8 cellular contexts compared by ENCODE assay signal in the genomic region with DNA sequence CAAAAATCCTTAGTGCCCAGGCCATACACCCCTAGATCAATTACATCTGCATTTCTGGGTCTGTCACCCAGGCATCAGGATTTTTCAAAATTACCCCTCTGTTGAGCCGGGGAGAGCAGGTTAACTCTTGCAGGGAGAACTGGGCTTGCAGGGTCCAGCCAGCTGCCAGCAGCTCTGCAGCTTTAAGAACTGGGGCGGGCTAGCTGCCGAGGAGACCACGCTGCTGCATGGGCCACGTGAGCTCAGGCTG. TPM values are rescaled to one million over a fixed set of nuclear protein-coding genes. Genes with fewer than 3 reads are reported as not detected.
DNase-seq lines count a peak whose midpoint lies in the region; ATAC-seq and TF ChIP-seq lines count a peak whose summit lies in the region.

A gene with protein sequence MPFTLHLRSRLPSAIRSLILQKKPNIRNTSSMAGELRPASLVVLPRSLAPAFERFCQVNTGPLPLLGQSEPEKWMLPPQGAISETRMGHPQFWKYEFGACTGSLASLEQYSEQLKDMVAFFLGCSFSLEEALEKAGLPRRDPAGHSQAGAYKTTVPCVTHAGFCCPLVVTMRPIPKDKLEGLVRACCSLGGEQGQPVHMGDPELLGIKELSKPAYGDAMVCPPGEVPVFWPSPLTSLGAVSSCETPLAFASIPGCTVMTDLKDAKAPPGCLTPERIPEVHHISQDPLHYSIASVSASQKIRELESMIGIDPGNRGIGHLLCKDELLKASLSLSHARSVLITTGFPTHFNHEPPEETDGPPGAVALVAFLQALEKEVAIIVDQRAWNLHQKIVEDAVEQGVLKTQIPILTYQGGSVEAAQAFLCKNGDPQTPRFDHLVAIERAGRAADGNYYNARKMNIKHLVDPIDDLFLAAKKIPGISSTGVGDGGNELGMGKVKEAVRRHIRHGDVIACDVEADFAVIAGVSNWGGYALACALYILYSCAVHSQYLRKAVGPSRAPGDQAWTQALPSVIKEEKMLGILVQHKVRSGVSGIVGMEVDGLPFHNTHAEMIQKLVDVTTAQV (plus strand): TSS at position 245 of the 250 bp plus-strand sequence. CDS start 46,222 bp downstream, outside the sequence.

- H3K9ac ChIP-seq in neuronal stem cell (ENCODE audit: low read depth, low read length, poor library complexity): peak within 1 kb of the TSS; percentile 56

- H4K8ac ChIP-seq in neuronal stem cell (ENCODE audit: low read depth, low read length): peak within 1 kb of the TSS; percentile 4

- in situ Hi-C loops in G401 (cut with HindIII; ENCODE audit: low sequenced_read_pairs): no loop called here

- H3K4me1 Mint-ChIP-seq in activated T-cell treated with anti-CD3 and anti-CD28 coated beads, Interleukin-2, amount 50 U/mL, for 72 hours (ENCODE audit: low read depth): peaks cover 83% of the 10 kb centered on the region

- H2AK5ac ChIP-seq in neuronal stem cell (ENCODE audit: low read depth, low read length): peak within 1 kb of the TSS; percentile 9

- TF ChIP-seq RAD21 in Ishikawa (IDR thresholded peaks at IDR 0.05; ENCODE audit: low read depth): no peak

- intact Hi-C loops in head of caudate nucleus (cut with DNase I): no loop called here

- peak within 1 kb of the TSS; percentile 91 to 97 for H3K4me3 Mint-ChIP-seq in activated T-cell treated with anti-CD3 and anti-CD28 coated beads, Interleukin-2, amount 50 U/mL, for 72 hours

- H3K27me3 ChIP-seq in foreskin keratinocyte (no peaks in the 10 kb centered on the region), neuronal stem cell (ENCODE audit: control insufficient read depth in 3 of 3, insufficient read depth in 3 of 3, low read depth in 1 of 3, low read length in 3 of 3) (no peaks in the 10 kb centered on the region)

- no peaks in the 10 kb centered on the region for H3K36me3 ChIP-seq in neuronal stem cell (replicated peaks in 1 of 2; ENCODE audit: control insufficient read depth in 2 of 2, insufficient read depth in 2 of 2, low read length in 2 of 2)

- no peak for TF ChIP-seq EP300 in Ishikawa (IDR thresholded peaks at IDR 0.05; ENCODE audit: borderline replicate concordance)

- peak within 1 kb of the TSS; percentile 62 for H4K91ac ChIP-seq in neuronal stem cell (ENCODE audit: low read depth, low read length, poor library complexity)

- peak within 1 kb of the TSS; percentile 82 for H2AFZ ChIP-seq in neuronal stem cell (ENCODE audit: low read length)

- no peaks in the 10 kb centered on the region for H3K9me3 Mint-ChIP-seq in activated T-cell treated with anti-CD3 and anti-CD28 coated beads, Interleukin-2, amount 50 U/mL, for 72 hours

- peaks cover 14 to 23% of the 10 kb centered on the region in 2 donors for H3K36me3 Mint-ChIP-seq in activated T-cell treated with anti-CD3 and anti-CD28 coated beads, Interleukin-2, amount 50 U/mL, for 72 hours (ENCODE audit: insufficient read depth in 2 of 2)

- TF ChIP-seq CTCF in foreskin keratinocyte (conservative IDR thresholded peaks at IDR 0.05): no peak

- H3K4me1 ChIP-seq in foreskin keratinocyte: peaks cover 10% of the 10 kb centered on the region
- H3K4me1 ChIP-seq in neuronal stem cell (ENCODE audit: control insufficient read depth in 2 of 2, insufficient read depth in 1 of 2, low read depth in 1 of 2, low read length in 2 of 2): peaks cover 15 to 24% of the 10 kb centered on the region in 2 donors

- no peak within 1 kb of the TSS for H3K4ac ChIP-seq in neuronal stem cell (ENCODE audit: low read length)

- H3K4me2 ChIP-seq in neuronal stem cell (ENCODE audit: insufficient read depth, low read length, poor library complexity, severe bottlenecking): peak within 1 kb of the TSS; percentile 48

- H3K23ac ChIP-seq in neuronal stem cell (ENCODE audit: low read depth, low read length, poor library complexity): no peak within 1 kb of the TSS

- WGBS in neuronal stem cell (ENCODE audit: extremely low coverage in 2 of 2, insufficient read length in 2 of 2, insufficient replicate concordance in 1 of 2), 2 donors: no CpG with 5 or more reads among the region's 5 CpGs

- peak within 1 kb of the TSS; percentile 5 for H2BK12ac ChIP-seq in neuronal stem cell (ENCODE audit: low read length)

- no peak within 1 kb of the TSS for H3K14ac ChIP-seq in neuronal stem cell (ENCODE audit: low read length)

- H3K79me1 ChIP-seq in neuronal stem cell (ENCODE audit: low read depth, low read length): no peaks in the 10 kb centered on the region

- no peaks in the 10 kb centered on the region for H3K27me3 Mint-ChIP-seq in activated T-cell treated with anti-CD3 and anti-CD28 coated beads, Interleukin-2, amount 50 U/mL, for 72 hours (ENCODE audit: low read depth)

- H2BK15ac ChIP-seq in neuronal stem cell (ENCODE audit: low read length): no peak within 1 kb of the TSS

- no peaks in the 10 kb centered on the region for H3K9me3 ChIP-seq in neuronal stem cell (replicated peaks in 1 of 2; ENCODE audit: control insufficient read depth in 2 of 2, insufficient read depth in 1 of 2, low read depth in 1 of 2, low read length in 2 of 2)

- peak within 1 kb of the TSS; percentile 85 for H2BK120ac ChIP-seq in neuronal stem cell (ENCODE audit: low read depth, low read length)

- peak within 1 kb of the TSS; percentile 36 to 49 for H3K4me3 ChIP-seq in neuronal stem cell (ENCODE audit: low read length in 2 of 2)

- peak within 1 kb of the TSS; percentile 90 for H3K27ac ChIP-seq in foreskin keratinocyte
- peak within 1 kb of the TSS; percentile 93 for H3K27ac ChIP-seq in neuronal stem cell (replicated peaks; ENCODE audit: low read length)

- H2BK5ac ChIP-seq in neuronal stem cell (ENCODE audit: low read length): peak within 1 kb of the TSS; percentile 59

- peak within 1 kb of the TSS; percentile 90 for H3K18ac ChIP-seq in neuronal stem cell (ENCODE audit: low read length)

- H3K27ac Mint-ChIP-seq in activated T-cell treated with anti-CD3 and anti-CD28 coated beads, Interleukin-2, amount 50 U/mL, for 72 hours: peak within 1 kb of the TSS; percentile 91

- peak; percentile 93 for DNase-seq in G401 (ENCODE audit: low spot score)
- DNase-seq in activated T-cell treated with anti-CD3 and anti-CD28 coated beads, Interleukin-2, amount 50 U/mL, for 72 hours: peak; percentile 72 to 75
- no peak for DNase-seq in foreskin keratinocyte
- DNase-seq in neuronal stem cell (ENCODE audit: low spot score): no peak
- DNase-seq in DMS79 (lab: John Stamatoyannopoulos, UW): no peak
- no peak for DNase-seq in head of caudate nucleus

- ATAC-seq in GM21529 (IDR thresholded peaks at IDR 0.05; ENCODE audit: unreplicated experiment): peak; percentile 61
- ATAC-seq in activated T-cell treated with anti-CD3 and anti-CD28 coated beads, Interleukin-2, amount 50 U/mL, for 72 hours (replicated peaks in 1 of 2): no peak
- ATAC-seq in foreskin keratinocyte: no peak

TF ChIP-seq in Ishikawa, 13 proteins besides CTCF, POLR2A, EP300 and RAD21:
- TF ChIP-seq, protein P1, sequence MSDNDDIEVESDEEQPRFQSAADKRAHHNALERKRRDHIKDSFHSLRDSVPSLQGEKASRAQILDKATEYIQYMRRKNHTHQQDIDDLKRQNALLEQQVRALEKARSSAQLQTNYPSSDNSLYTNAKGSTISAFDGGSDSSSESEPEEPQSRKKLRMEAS (IDR thresholded peaks at IDR 0.05): peak; percentile 98
- TF ChIP-seq, protein P2, sequence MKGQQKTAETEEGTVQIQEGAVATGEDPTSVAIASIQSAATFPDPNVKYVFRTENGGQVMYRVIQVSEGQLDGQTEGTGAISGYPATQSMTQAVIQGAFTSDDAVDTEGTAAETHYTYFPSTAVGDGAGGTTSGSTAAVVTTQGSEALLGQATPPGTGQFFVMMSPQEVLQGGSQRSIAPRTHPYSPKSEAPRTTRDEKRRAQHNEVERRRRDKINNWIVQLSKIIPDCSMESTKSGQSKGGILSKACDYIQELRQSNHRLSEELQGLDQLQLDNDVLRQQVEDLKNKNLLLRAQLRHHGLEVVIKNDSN (IDR thresholded peaks at IDR 0.05): peak; percentile 95
- TF ChIP-seq CEBPB (IDR thresholded peaks at IDR 0.05): no peak
- TF ChIP-seq, protein P3, sequence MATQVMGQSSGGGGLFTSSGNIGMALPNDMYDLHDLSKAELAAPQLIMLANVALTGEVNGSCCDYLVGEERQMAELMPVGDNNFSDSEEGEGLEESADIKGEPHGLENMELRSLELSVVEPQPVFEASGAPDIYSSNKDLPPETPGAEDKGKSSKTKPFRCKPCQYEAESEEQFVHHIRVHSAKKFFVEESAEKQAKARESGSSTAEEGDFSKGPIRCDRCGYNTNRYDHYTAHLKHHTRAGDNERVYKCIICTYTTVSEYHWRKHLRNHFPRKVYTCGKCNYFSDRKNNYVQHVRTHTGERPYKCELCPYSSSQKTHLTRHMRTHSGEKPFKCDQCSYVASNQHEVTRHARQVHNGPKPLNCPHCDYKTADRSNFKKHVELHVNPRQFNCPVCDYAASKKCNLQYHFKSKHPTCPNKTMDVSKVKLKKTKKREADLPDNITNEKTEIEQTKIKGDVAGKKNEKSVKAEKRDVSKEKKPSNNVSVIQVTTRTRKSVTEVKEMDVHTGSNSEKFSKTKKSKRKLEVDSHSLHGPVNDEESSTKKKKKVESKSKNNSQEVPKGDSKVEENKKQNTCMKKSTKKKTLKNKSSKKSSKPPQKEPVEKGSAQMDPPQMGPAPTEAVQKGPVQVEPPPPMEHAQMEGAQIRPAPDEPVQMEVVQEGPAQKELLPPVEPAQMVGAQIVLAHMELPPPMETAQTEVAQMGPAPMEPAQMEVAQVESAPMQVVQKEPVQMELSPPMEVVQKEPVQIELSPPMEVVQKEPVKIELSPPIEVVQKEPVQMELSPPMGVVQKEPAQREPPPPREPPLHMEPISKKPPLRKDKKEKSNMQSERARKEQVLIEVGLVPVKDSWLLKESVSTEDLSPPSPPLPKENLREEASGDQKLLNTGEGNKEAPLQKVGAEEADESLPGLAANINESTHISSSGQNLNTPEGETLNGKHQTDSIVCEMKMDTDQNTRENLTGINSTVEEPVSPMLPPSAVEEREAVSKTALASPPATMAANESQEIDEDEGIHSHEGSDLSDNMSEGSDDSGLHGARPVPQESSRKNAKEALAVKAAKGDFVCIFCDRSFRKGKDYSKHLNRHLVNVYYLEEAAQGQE (IDR thresholded peaks at IDR 0.05; ENCODE audit: low read depth): no peak
TF ChIP-seq in Ishikawa: peak in this region for 2.

RNA-seq across cellular contexts. Expression of the gene that starts here (rescaled TPM):
- total RNA-seq in G401 (2014; rRNA removed; shearing (Covaris generic)): 58.9 and 91.4 TPM in 2 replicates
- 10 to 100 TPM; 70.5 to 90.5 TPM for total RNA-seq in activated T-cell treated with anti-CD3 and anti-CD28 coated beads, Interleukin-2, amount 50 U/mL, for 72 hours
- total RNA-seq in foreskin keratinocyte: 29.8 and 33.2 TPM in 2 replicates
- polyA plus RNA-seq in foreskin keratinocyte: 18.2 and 18.8 TPM in 2 replicates
- 31.3 TPM for polyA plus RNA-seq in neuronal stem cell (2013, experiment 1 of 2)
- polyA plus RNA-seq in neuronal stem cell (2013, experiment 2 of 2): 30.4 TPM

Comparison
In these comparisons a context has a peak if more than half of its experiments do, and no peak if none do; other contexts are left out.
1. DNase-seq: peak in G401 (single experiment) and activated T-cell treated with anti-CD3 and anti-CD28 coated beads, Interleukin-2, amount 50 U/mL, for 72 hours (2 of 2); none in foreskin keratinocyte (0 of 2), neuronal stem cell (single experiment), DMS79 (single experiment) and head of caudate nucleus (0 of 42).